Comparison of ENCODE assay signal across 1 cellular context in the genomic region with DNA sequence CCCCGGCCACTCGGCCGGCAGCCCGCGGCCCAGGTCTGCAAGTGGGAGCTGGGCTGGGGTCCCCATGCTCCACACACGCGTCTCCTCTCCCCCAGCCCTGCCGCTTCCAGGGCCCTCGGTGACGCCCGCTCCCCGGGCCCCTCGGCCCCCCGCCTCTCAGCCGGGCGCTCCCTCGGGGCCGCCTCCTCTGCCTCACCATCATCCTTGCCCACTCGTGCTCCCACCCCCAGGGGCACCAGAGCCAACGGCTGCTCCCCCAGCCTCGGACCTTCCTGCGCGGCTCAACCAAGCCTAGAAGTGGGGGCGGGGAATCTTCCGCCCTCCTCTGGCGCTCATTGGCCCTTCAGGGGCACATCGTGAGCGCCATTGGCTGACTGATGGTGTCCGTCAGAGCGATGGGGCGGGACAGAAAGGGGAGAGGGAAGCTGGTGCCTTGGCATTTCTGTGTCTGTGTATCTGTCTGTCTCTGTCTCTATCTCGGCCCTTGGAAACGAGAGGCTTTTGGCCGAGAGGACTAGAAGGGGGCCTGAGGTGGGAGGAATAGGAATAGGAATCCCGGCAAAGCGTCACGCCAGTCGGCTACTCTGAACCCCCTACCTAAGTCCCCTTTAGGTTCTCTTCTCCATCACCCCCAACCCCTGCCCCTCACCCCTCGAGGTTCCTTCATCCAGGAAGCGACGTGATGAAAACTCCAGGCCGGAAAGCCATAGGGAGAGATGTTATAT.
TF ChIP-seq lines count a peak whose summit lies in the region.

No MANE protein-coding gene starts in this region.

TF ChIP-seq in HEK293, 187 proteins besides CTCF, POLR2A, EP300 and RAD21 (continued from another document and continues in another):
- TF ChIP-seq, protein P1, sequence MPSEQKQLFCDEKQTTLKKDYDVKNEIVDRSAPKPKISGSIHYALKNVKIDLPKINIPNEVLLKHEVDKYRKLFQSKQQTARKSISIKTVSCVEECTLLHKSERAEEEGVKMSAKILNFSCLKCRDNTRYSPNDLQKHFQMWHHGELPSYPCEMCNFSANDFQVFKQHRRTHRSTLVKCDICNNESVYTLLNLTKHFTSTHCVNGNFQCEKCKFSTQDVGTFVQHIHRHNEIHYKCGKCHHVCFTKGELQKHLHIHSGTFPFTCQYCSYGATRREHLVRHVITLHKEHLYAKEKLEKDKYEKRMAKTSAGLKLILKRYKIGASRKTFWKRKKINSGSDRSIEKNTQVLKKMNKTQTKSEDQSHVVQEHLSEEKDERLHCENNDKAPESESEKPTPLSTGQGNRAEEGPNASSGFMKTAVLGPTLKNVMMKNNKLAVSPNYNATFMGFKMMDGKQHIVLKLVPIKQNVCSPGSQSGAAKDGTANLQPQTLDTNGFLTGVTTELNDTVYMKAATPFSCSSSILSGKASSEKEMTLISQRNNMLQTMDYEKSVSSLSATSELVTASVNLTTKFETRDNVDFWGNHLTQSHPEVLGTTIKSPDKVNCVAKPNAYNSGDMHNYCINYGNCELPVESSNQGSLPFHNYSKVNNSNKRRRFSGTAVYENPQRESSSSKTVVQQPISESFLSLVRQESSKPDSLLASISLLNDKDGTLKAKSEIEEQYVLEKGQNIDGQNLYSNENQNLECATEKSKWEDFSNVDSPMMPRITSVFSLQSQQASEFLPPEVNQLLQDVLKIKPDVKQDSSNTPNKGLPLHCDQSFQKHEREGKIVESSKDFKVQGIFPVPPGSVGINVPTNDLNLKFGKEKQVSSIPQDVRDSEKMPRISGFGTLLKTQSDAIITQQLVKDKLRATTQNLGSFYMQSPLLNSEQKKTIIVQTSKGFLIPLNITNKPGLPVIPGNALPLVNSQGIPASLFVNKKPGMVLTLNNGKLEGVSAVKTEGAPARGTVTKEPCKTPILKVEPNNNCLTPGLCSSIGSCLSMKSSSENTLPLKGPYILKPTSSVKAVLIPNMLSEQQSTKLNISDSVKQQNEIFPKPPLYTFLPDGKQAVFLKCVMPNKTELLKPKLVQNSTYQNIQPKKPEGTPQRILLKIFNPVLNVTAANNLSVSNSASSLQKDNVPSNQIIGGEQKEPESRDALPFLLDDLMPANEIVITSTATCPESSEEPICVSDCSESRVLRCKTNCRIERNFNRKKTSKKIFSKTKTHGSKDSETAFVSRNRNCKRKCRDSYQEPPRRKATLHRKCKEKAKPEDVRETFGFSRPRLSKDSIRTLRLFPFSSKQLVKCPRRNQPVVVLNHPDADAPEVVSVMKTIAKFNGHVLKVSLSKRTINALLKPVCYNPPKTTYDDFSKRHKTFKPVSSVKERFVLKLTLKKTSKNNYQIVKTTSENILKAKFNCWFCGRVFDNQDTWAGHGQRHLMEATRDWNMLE (tag by site-specific recombination; conservative IDR thresholded peaks at IDR 0.05; ENCODE audit: low read depth), result no peak
- TF ChIP-seq ZNF174 (tag by site-specific recombination; IDR thresholded peaks at IDR 0.05) (no peak), GLIS2 (tag by site-specific recombination; IDR thresholded peaks at IDR 0.05) (peak; percentile 87), ZSCAN30 (tag by site-specific recombination; IDR thresholded peaks at IDR 0.05) (peak; percentile 37; the same call in 1 of the 2 replicates), ZFP3 (tag by site-specific recombination; IDR thresholded peaks at IDR 0.05; ENCODE audit: low read depth) (no peak), ZNF223 (tag by site-specific recombination; IDR thresholded peaks at IDR 0.05) (no peak), ZNF292 (tag by site-specific recombination; IDR thresholded peaks at IDR 0.05; ENCODE audit: borderline replicate concordance, low read depth) (no peak), YY1 (tag by site-specific recombination; IDR thresholded peaks at IDR 0.05) (no peak), ZNF155 (tag by site-specific recombination; IDR thresholded peaks at IDR 0.05) (no peak), KLF10 (tag by site-specific recombination; IDR thresholded peaks at IDR 0.05) (no peak), SCRT2 (tag by site-specific recombination; IDR thresholded peaks at IDR 0.05) (no peak), SETDB1 (IDR thresholded peaks at IDR 0.05; ENCODE audit: insufficient read length, low read length) (no peak), MEIS1 (CRISPR knock-in tag; IDR thresholded peaks at IDR 0.05; ENCODE audit: borderline replicate concordance) (no peak), ZNF138 (tag by site-specific recombination; IDR thresholded peaks at IDR 0.05; ENCODE audit: borderline replicate concordance) (no peak), ZNF843 (tag by site-specific recombination; IDR thresholded peaks at IDR 0.05) (no peak), ZNF266 (tag by site-specific recombination; IDR thresholded peaks at IDR 0.05; ENCODE audit: low read depth) (no peak), ZNF660 (tag by site-specific recombination; IDR thresholded peaks at IDR 0.05) (no peak), ZNF621 (tag by site-specific recombination; IDR thresholded peaks at IDR 0.05) (no peak), ZNF221 (tag by site-specific recombination; IDR thresholded peaks at IDR 0.05; ENCODE audit: borderline replicate concordance) (no peak), ZNF426 (tag by site-specific recombination; IDR thresholded peaks at IDR 0.05) (no peak), SP2 (tag by site-specific recombination; IDR thresholded peaks at IDR 0.05) (peak; percentile 98), KLF9 (tag by site-specific recombination; IDR thresholded peaks at IDR 0.05; ENCODE audit: low read depth) (peak; percentile 41), SCRT1 (tag by site-specific recombination; IDR thresholded peaks at IDR 0.05; ENCODE audit: borderline replicate concordance) (no peak), ZNF416 (tag by site-specific recombination; IDR thresholded peaks at IDR 0.05) (no peak), ZNF585B (tag by site-specific recombination; IDR thresholded peaks at IDR 0.05) (no peak), REPIN1 (tag by site-specific recombination; IDR thresholded peaks at IDR 0.05; ENCODE audit: low read depth) (no peak), ZNF549 (tag by site-specific recombination; IDR thresholded peaks at IDR 0.05) (no peak), GLI2 (tag by site-specific recombination; IDR thresholded peaks at IDR 0.05; ENCODE audit: borderline replicate concordance, low read depth) (no peak)
- TF ChIP-seq, protein P2, sequence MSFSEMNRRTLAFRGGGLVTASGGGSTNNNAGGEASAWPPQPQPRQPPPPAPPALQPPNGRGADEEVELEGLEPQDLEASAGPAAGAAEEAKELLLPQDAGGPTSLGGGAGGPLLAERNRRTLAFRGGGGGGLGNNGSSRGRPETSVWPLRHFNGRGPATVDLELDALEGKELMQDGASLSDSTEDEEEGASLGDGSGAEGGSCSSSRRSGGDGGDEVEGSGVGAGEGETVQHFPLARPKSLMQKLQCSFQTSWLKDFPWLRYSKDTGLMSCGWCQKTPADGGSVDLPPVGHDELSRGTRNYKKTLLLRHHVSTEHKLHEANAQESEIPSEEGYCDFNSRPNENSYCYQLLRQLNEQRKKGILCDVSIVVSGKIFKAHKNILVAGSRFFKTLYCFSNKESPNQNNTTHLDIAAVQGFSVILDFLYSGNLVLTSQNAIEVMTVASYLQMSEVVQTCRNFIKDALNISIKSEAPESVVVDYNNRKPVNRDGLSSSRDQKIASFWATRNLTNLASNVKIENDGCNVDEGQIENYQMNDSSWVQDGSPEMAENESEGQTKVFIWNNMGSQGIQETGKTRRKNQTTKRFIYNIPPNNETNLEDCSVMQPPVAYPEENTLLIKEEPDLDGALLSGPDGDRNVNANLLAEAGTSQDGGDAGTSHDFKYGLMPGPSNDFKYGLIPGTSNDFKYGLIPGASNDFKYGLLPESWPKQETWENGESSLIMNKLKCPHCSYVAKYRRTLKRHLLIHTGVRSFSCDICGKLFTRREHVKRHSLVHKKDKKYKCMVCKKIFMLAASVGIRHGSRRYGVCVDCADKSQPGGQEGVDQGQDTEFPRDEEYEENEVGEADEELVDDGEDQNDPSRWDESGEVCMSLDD (tag by site-specific recombination; IDR thresholded peaks at IDR 0.05), result peak; percentile 63; the same call in 1 of the 2 replicates
- TF ChIP-seq, protein P3, sequence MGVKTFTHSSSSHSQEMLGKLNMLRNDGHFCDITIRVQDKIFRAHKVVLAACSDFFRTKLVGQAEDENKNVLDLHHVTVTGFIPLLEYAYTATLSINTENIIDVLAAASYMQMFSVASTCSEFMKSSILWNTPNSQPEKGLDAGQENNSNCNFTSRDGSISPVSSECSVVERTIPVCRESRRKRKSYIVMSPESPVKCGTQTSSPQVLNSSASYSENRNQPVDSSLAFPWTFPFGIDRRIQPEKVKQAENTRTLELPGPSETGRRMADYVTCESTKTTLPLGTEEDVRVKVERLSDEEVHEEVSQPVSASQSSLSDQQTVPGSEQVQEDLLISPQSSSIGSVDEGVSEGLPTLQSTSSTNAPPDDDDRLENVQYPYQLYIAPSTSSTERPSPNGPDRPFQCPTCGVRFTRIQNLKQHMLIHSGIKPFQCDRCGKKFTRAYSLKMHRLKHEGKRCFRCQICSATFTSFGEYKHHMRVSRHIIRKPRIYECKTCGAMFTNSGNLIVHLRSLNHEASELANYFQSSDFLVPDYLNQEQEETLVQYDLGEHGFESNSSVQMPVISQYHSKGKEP (tag by site-specific recombination; IDR thresholded peaks at IDR 0.05), result no peak
- TF ChIP-seq, protein P4, sequence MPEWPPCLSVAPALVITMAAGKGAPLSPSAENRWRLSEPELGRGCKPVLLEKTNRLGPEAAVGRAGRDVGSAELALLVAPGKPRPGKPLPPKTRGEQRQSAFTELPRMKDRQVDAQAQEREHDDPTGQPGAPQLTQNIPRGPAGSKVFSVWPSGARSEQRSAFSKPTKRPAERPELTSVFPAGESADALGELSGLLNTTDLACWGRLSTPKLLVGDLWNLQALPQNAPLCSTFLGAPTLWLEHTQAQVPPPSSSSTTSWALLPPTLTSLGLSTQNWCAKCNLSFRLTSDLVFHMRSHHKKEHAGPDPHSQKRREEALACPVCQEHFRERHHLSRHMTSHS (tag by site-specific recombination; IDR thresholded peaks at IDR 0.05), result no peak
- TF ChIP-seq, protein P5, sequence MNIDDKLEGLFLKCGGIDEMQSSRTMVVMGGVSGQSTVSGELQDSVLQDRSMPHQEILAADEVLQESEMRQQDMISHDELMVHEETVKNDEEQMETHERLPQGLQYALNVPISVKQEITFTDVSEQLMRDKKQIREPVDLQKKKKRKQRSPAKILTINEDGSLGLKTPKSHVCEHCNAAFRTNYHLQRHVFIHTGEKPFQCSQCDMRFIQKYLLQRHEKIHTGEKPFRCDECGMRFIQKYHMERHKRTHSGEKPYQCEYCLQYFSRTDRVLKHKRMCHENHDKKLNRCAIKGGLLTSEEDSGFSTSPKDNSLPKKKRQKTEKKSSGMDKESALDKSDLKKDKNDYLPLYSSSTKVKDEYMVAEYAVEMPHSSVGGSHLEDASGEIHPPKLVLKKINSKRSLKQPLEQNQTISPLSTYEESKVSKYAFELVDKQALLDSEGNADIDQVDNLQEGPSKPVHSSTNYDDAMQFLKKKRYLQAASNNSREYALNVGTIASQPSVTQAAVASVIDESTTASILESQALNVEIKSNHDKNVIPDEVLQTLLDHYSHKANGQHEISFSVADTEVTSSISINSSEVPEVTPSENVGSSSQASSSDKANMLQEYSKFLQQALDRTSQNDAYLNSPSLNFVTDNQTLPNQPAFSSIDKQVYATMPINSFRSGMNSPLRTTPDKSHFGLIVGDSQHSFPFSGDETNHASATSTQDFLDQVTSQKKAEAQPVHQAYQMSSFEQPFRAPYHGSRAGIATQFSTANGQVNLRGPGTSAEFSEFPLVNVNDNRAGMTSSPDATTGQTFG (tag by site-specific recombination; IDR thresholded peaks at IDR 0.05; ENCODE audit: borderline replicate concordance), result no peak
- TF ChIP-seq, protein P6, sequence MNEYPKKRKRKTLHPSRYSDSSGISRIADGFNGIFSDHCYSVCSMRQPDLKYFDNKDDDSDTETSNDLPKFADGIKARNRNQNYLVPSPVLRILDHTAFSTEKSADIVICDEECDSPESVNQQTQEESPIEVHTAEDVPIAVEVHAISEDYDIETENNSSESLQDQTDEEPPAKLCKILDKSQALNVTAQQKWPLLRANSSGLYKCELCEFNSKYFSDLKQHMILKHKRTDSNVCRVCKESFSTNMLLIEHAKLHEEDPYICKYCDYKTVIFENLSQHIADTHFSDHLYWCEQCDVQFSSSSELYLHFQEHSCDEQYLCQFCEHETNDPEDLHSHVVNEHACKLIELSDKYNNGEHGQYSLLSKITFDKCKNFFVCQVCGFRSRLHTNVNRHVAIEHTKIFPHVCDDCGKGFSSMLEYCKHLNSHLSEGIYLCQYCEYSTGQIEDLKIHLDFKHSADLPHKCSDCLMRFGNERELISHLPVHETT (tag by site-specific recombination; IDR thresholded peaks at IDR 0.05), result no peak
- TF ChIP-seq, protein P7, sequence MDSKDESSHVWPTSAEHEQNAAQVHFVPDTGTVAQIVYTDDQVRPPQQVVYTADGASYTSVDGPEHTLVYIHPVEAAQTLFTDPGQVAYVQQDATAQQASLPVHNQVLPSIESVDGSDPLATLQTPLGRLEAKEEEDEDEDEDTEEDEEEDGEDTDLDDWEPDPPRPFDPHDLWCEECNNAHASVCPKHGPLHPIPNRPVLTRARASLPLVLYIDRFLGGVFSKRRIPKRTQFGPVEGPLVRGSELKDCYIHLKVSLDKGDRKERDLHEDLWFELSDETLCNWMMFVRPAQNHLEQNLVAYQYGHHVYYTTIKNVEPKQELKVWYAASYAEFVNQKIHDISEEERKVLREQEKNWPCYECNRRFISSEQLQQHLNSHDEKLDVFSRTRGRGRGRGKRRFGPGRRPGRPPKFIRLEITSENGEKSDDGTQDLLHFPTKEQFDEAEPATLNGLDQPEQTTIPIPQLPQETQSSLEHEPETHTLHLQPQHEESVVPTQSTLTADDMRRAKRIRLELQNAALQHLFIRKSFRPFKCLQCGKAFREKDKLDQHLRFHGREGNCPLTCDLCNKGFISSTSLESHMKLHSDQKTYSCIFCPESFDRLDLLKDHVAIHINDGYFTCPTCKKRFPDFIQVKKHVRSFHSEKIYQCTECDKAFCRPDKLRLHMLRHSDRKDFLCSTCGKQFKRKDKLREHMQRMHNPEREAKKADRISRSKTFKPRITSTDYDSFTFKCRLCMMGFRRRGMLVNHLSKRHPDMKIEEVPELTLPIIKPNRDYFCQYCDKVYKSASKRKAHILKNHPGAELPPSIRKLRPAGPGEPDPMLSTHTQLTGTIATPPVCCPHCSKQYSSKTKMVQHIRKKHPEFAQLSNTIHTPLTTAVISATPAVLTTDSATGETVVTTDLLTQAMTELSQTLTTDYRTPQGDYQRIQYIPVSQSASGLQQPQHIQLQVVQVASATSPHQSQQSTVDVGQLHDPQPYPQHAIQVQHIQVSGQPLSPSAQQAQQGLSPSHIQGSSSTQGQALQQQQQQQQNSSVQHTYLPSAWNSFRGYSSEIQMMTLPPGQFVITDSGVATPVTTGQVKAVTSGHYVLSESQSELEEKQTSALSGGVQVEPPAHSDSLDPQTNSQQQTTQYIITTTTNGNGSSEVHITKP (tag by site-specific recombination; IDR thresholded peaks at IDR 0.05), result peak; percentile 39; the same call in 1 of the 2 replicates
- TF ChIP-seq, protein P8, sequence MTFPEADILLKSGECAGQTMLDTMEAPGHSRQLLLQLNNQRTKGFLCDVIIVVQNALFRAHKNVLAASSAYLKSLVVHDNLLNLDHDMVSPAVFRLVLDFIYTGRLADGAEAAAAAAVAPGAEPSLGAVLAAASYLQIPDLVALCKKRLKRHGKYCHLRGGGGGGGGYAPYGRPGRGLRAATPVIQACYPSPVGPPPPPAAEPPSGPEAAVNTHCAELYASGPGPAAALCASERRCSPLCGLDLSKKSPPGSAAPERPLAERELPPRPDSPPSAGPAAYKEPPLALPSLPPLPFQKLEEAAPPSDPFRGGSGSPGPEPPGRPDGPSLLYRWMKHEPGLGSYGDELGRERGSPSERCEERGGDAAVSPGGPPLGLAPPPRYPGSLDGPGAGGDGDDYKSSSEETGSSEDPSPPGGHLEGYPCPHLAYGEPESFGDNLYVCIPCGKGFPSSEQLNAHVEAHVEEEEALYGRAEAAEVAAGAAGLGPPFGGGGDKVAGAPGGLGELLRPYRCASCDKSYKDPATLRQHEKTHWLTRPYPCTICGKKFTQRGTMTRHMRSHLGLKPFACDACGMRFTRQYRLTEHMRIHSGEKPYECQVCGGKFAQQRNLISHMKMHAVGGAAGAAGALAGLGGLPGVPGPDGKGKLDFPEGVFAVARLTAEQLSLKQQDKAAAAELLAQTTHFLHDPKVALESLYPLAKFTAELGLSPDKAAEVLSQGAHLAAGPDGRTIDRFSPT (tag by site-specific recombination; IDR thresholded peaks at IDR 0.05), result peak; percentile 91
